Comparison of ENCODE assay signal across 8 cellular contexts in genomic region chr14:22824711-22825359, GRCh38. TPM values are rescaled to one million over a fixed set of nuclear protein-coding genes. Genes with fewer than 3 reads are reported as not detected.
DNase-seq lines count a peak whose midpoint lies in the region; ATAC-seq and TF ChIP-seq lines count a peak whose summit lies in the region.

No MANE protein-coding gene starts in this region.

- H3K4me1 Mint-ChIP-seq in activated naive CD8-positive, alpha-beta T cell treated with anti-CD3 and anti-CD28 coated beads, Interleukin-2, amount 50 U/mL, for 24 hours = peaks cover 32% of the 10 kb centered on the region

- DNase-seq in Caki2 (ENCODE audit: low read depth) = peak; percentile 77
- peak; percentile 71 for DNase-seq in KBM-7
- no peak for DNase-seq in activated naive CD8-positive, alpha-beta T cell treated with anti-CD3 and anti-CD28 coated beads, Interleukin-2, amount 50 U/mL, for 24 hours
- peak; percentile 92 for DNase-seq in myocyte (ENCODE audit: low read depth)
- DNase-seq in GM20000 (ENCODE audit: low spot score) = no peak
- DNase-seq in medulla oblongata (ENCODE audit: extremely low spot score) = no peak

- H3K9me3 Mint-ChIP-seq in activated naive CD8-positive, alpha-beta T cell treated with anti-CD3 and anti-CD28 coated beads, Interleukin-2, amount 50 U/mL, for 24 hours = peaks cover 3% of the 10 kb centered on the region

- peaks cover 14% of the 10 kb centered on the region for H3K27me3 Mint-ChIP-seq in activated naive CD8-positive, alpha-beta T cell treated with anti-CD3 and anti-CD28 coated beads, Interleukin-2, amount 50 U/mL, for 24 hours

- no peak for ATAC-seq in activated naive CD8-positive, alpha-beta T cell treated with anti-CD3 and anti-CD28 coated beads, Interleukin-2, amount 50 U/mL, for 24 hours
- ATAC-seq in GM19023 (IDR thresholded peaks at IDR 0.05; ENCODE audit: unreplicated experiment) (no peak), GM21786 (IDR thresholded peaks at IDR 0.05; ENCODE audit: unreplicated experiment) (no peak)

- no peak for TF ChIP-seq CTCF in GM20000 (IDR thresholded peaks at IDR 0.05; ENCODE audit: extremely low read depth, missing control alignments)

- in situ Hi-C loops in Caki2 (cut with HindIII; ENCODE audit: low pct_unique_long_range_greater_than_20kb, low sequenced_read_pairs) = no loop called here
- in situ Hi-C loops in KBM-7 (cut with MboI; ENCODE audit: low pct_unique_long_range_greater_than_20kb, low sequenced_read_pairs) = no loop called here

- H3K4me3 Mint-ChIP-seq in activated naive CD8-positive, alpha-beta T cell treated with anti-CD3 and anti-CD28 coated beads, Interleukin-2, amount 50 U/mL, for 24 hours = peak overlapping the region; percentile 21

- H3K27ac Mint-ChIP-seq in activated naive CD8-positive, alpha-beta T cell treated with anti-CD3 and anti-CD28 coated beads, Interleukin-2, amount 50 U/mL, for 24 hours = no peak overlapping the region

- H3K36me3 Mint-ChIP-seq in activated naive CD8-positive, alpha-beta T cell treated with anti-CD3 and anti-CD28 coated beads, Interleukin-2, amount 50 U/mL, for 24 hours (ENCODE audit: low read depth) = peaks cover 6% of the 10 kb centered on the region

RNA-seq across cellular contexts. Expression of gene MRPL52, which starts 4.9 kb away (rescaled TPM):
- 81.2 and 137 TPM in 2 replicates for total RNA-seq in Caki2 (2014; rRNA removed; shearing (Covaris generic); ENCODE audit: low replicate concordance)
- 21.8 and 167 TPM in 2 replicates for total RNA-seq in myocyte
- polyA plus RNA-seq in myocyte (2012) = 96.1 TPM

RNA-seq across cellular contexts. Expression of gene SLC7A7, which starts 9.6 kb away (rescaled TPM):
- 0.38 and 7.7 TPM in 2 replicates for total RNA-seq in Caki2 (2014; rRNA removed; shearing (Covaris generic); ENCODE audit: low replicate concordance)
- 63.5 and 76.5 TPM in 2 replicates for total RNA-seq in myocyte
- 13.4 TPM for polyA plus RNA-seq in myocyte (2012)

RNA-seq across cellular contexts. Expression of gene MMP14, which starts 11.6 kb away (rescaled TPM):
- total RNA-seq in Caki2 (2014; rRNA removed; shearing (Covaris generic); ENCODE audit: low replicate concordance) = not detected in 2 replicates
- 423 and 532 TPM in 2 replicates for total RNA-seq in myocyte
- polyA plus RNA-seq in myocyte (2012) = 543 TPM

RNA-seq across cellular contexts. Expression of gene LRP10, which starts 46.7 kb away (rescaled TPM):
- 44.5 and 48.8 TPM in 2 replicates for total RNA-seq in Caki2 (2014; rRNA removed; shearing (Covaris generic); ENCODE audit: low replicate concordance)
- 81.6 and 106 TPM in 2 replicates for total RNA-seq in myocyte
- 222 TPM for polyA plus RNA-seq in myocyte (2012)

RNA-seq across cellular contexts. Expression of gene REM2, which starts 58.2 kb away (rescaled TPM):
- total RNA-seq in Caki2 (2014; rRNA removed; shearing (Covaris generic); ENCODE audit: low replicate concordance) = not detected in 2 replicates
- total RNA-seq in myocyte = 0.42 and 0.78 TPM in 2 replicates
- 0.33 TPM for polyA plus RNA-seq in myocyte (2012)

Comparison
In these comparisons a context has a peak if more than half of its experiments do, and no peak if none do; other contexts are left out.
1. DNase-seq: peak in Caki2 (single experiment), KBM-7 (single experiment) and myocyte (single experiment); none in activated naive CD8-positive, alpha-beta T cell treated with anti-CD3 and anti-CD28 coated beads, Interleukin-2, amount 50 U/mL, for 24 hours (single experiment), GM20000 (single experiment) and medulla oblongata (single experiment).
2. RNA of gene MMP14, which starts 11.6 kb away (total RNA-seq): 423 to 532 TPM in myocyte; not detected in Caki2; every median in the first group is over 100 times any median in the second.